8 cellular contexts compared by ENCODE assay signal in genomic region chr1:38000529-38001453, GRCh38. TPM values are rescaled to one million over a fixed set of nuclear protein-coding genes. Genes with fewer than 3 reads are reported as not detected.
DNase-seq lines count a peak whose midpoint lies in the region; ATAC-seq and TF ChIP-seq lines count a peak whose summit lies in the region.

No MANE protein-coding gene starts in this region.

- H3K56ac ChIP-seq in mesendoderm (ENCODE audit: low read length): peak overlapping the region; percentile 61

- peak overlapping the region; percentile 75 for H3K4ac ChIP-seq in mesendoderm (ENCODE audit: low read depth, low read length)

- H3K4me1 ChIP-seq in NT2/D1 (ENCODE audit: insufficient read depth, insufficient read length) (peaks cover 49% of the 10 kb centered on the region), mesendoderm (ENCODE audit: control insufficient read depth, low read depth, low read length) (peaks cover 34% of the 10 kb centered on the region)

- peak overlapping the region; percentile 39 for H3K9ac ChIP-seq in NT2/D1 (ENCODE audit: insufficient read length, low read depth)
- H3K9ac ChIP-seq in mesendoderm (ENCODE audit: low read length): peak overlapping the region; percentile 10

- no CpG with 5 or more reads among the region's 13 CpGs for WGBS in mesendoderm (ENCODE audit: extremely low coverage, insufficient coverage, low lambda C conversion rate)

- H3K79me1 ChIP-seq in mesendoderm (ENCODE audit: low read length): peaks cover 19% of the 10 kb centered on the region

- peak overlapping the region in 58 of 59 donors; percentile 8 to 88 (median 75) for H3K27ac ChIP-seq in dorsolateral prefrontal cortex
- H3K27ac ChIP-seq in mesendoderm (ENCODE audit: low read depth, low read length): peak overlapping the region; percentile 92

- H3K23ac ChIP-seq in mesendoderm (ENCODE audit: low read length): no peak overlapping the region

- peak overlapping the region; percentile 89 for H2BK120ac ChIP-seq in mesendoderm (ENCODE audit: low read depth, low read length)

- no peak overlapping the region for H2BK15ac ChIP-seq in mesendoderm (replicated peaks; ENCODE audit: low read depth)

- no peak overlapping the region for H4K8ac ChIP-seq in mesendoderm (ENCODE audit: low read depth, low read length)

- DNase-seq in AG08395 (ENCODE audit: low spot score) (peak; percentile 79), NT2/D1 (ENCODE audit: low read depth, low spot score) (peak; percentile 92), dorsolateral prefrontal cortex (no peak), mesendoderm (peak; percentile 94), LoVo (ENCODE audit: low spot score) (no peak), NCI-H82 treated with DMSO at 0.1 percent for 48 hours (lab: John Stamatoyannopoulos, UW; ENCODE audit: unreplicated experiment) (no peak), NCI-H146 (lab: John Stamatoyannopoulos, UW) (no peak)

- H3K4me3 ChIP-seq in NT2/D1 (ENCODE audit: insufficient read length, low read depth) (no peak overlapping the region), dorsolateral prefrontal cortex (peak overlapping the region in 10 of 59 donors; percentile 1 to 16 (median 12)), mesendoderm (ENCODE audit: low read length) (no peak overlapping the region)

- intact Hi-C loops in dorsolateral prefrontal cortex (cut with DNase I): no loop called here

- TF ChIP-seq CTCF in dorsolateral prefrontal cortex (IDR thresholded peaks at IDR 0.05 in 54 of 56, conservative IDR thresholded peaks at IDR 0.05 in 2 of 56; ENCODE audit: low read depth in 1 of 56, partially characterized antibody in 56 of 56): no peak

- H3K9me3 ChIP-seq in NT2/D1 (ENCODE audit: insufficient read depth, low read length): no peaks in the 10 kb centered on the region

- H2BK5ac ChIP-seq in mesendoderm (ENCODE audit: low read length): peak overlapping the region; percentile 76

- ATAC-seq in GM19455 (IDR thresholded peaks at IDR 0.05; ENCODE audit: unreplicated experiment): no peak

- peaks cover 31% of the 10 kb centered on the region for H3K79me2 ChIP-seq in mesendoderm (ENCODE audit: control insufficient read depth, insufficient read depth, low read length)

- H3K27me3 ChIP-seq in NT2/D1 (ENCODE audit: insufficient read depth, insufficient read length) (no peaks in the 10 kb centered on the region), dorsolateral prefrontal cortex (peaks cover 0 to 15% (median 0%) of the 10 kb centered on the region in 45 donors), mesendoderm (ENCODE audit: insufficient read depth, low read length, poor library complexity) (no peaks in the 10 kb centered on the region)

- peaks cover 71% of the 10 kb centered on the region for H3K36me3 ChIP-seq in NT2/D1 (ENCODE audit: insufficient read depth, insufficient read length, low read length)
- H3K36me3 ChIP-seq in mesendoderm (ENCODE audit: control insufficient read depth, insufficient read depth, low read length): peaks cover 9% of the 10 kb centered on the region

- peak overlapping the region; percentile 4 for H3K4me2 ChIP-seq in mesendoderm (ENCODE audit: low read length)

- H4K5ac ChIP-seq in mesendoderm (ENCODE audit: low read length): no peak overlapping the region

- H2AK5ac ChIP-seq in mesendoderm (ENCODE audit: low read length): peak overlapping the region; percentile 34

- peak overlapping the region; percentile 68 for H3K18ac ChIP-seq in mesendoderm (ENCODE audit: low read length)

RNA-seq across cellular contexts. Expression of gene FHL3, which starts 4.5 kb away (rescaled TPM):
- total RNA-seq in dorsolateral prefrontal cortex: 10 to 100 TPM in 51 of 120 experiments, 1 to 10 TPM in 69; 5.8 to 18.5 (median 9.6) TPM
- polyA plus RNA-seq in mesendoderm (2013, experiment 1 of 2): 100 TPM
- 101 TPM for polyA plus RNA-seq in mesendoderm (2013, experiment 2 of 2)

RNA-seq across cellular contexts. Expression of gene SF3A3, which starts 11.0 kb away (rescaled TPM):
- total RNA-seq in dorsolateral prefrontal cortex: 10 to 100 TPM; 30.2 to 67.9 (median 44.5) TPM
- 104 TPM for polyA plus RNA-seq in mesendoderm (2013, experiment 1 of 2)
- 104 TPM for polyA plus RNA-seq in mesendoderm (2013, experiment 2 of 2)

RNA-seq across cellular contexts. Expression of gene UTP11, which starts 11.7 kb away (rescaled TPM):
- 10 to 100 TPM; 13.6 to 33.4 (median 24.4) TPM for total RNA-seq in dorsolateral prefrontal cortex
- 93.2 TPM for polyA plus RNA-seq in mesendoderm (2013, experiment 1 of 2)
- 90.6 TPM for polyA plus RNA-seq in mesendoderm (2013, experiment 2 of 2)

RNA-seq across cellular contexts. Expression of gene POU3F1, which starts 45.8 kb away (rescaled TPM):
- total RNA-seq in dorsolateral prefrontal cortex: 1 to 10 TPM; 1.6 to 8.4 (median 4.4) TPM
- 1.2 TPM for polyA plus RNA-seq in mesendoderm (2013, experiment 1 of 2)
- 1.3 TPM for polyA plus RNA-seq in mesendoderm (2013, experiment 2 of 2)

RNA-seq across cellular contexts. Expression of gene INPP5B, which starts 53.9 kb away (rescaled TPM):
- 10 to 100 TPM; 23.9 to 71.7 (median 40.7) TPM for total RNA-seq in dorsolateral prefrontal cortex
- polyA plus RNA-seq in mesendoderm (2013, experiment 1 of 2): 9.8 TPM
- polyA plus RNA-seq in mesendoderm (2013, experiment 2 of 2): 9.4 TPM

Comparison
In these comparisons a context has a peak if more than half of its experiments do, and no peak if none do; other contexts are left out.
1. DNase-seq: peak in AG08395 (single experiment), NT2/D1 (single experiment) and mesendoderm (single experiment); none in dorsolateral prefrontal cortex (0 of 10), LoVo (single experiment), NCI-H82 treated with DMSO at 0.1 percent for 48 hours (single experiment) and NCI-H146 (single experiment).